25 cellular contexts compared by ENCODE assay signal in genomic region chr4:10659251-10659650, GRCh38. TPM values are rescaled to one million over a fixed set of nuclear protein-coding genes. Genes with fewer than 3 reads are reported as not detected.
A peak's percentile ranks its signal among the peaks of the same experiment; 100 is the strongest.
DNase-seq lines count a peak whose midpoint lies in the region; ATAC-seq, FAIRE-seq and TF ChIP-seq lines count a peak whose summit lies in the region.
"Had no signal": no experiment of that assay in that cellular context is flagged by ENCODE, and none has a peak within 500 bp of the region (broad histone marks: within the 10 kb centered on the region; RNA-seq: fewer than 3 reads in every experiment).

No MANE protein-coding gene starts in this region.

- H4K20me1 ChIP-seq in K562 (replicated peaks; ENCODE audit: control insufficient read depth, insufficient read depth, low read length) = no peaks in the 10 kb centered on the region
- no peaks in the 10 kb centered on the region for H4K20me1 ChIP-seq in neural progenitor cell (ENCODE audit: low read depth)
- H4K20me1 ChIP-seq: BLaER1 had no signal

- 3% methylated on average over 6 of the region's 6 CpGs for WGBS in K562 (ENCODE audit: insufficient coverage, low coverage, missing lambda C conversion rate)

- TF ChIP-seq POLR2A in K562 (conservative IDR thresholded peaks at IDR 0.05) = no peak

- CTCF ChIA-PET in K562 (lab: Yijun Ruan, JAX; ENCODE audit: low intra/inter-chr PET ratio) = no interaction called here

- no peak for TF ChIP-seq CTCF in K562 (IDR thresholded peaks at IDR 0.05 in 2 of 3, conservative IDR thresholded peaks at IDR 0.05 in 1 of 3; ENCODE audit: insufficient read depth in 2 of 3, low read depth in 1 of 3, low read length in 3 of 3)
- TF ChIP-seq CTCF in neural progenitor cell (IDR thresholded peaks at IDR 0.05) = no peak

- no peak overlapping the region for H3K27ac ChIP-seq in K562 (ENCODE audit: extremely low read depth, low read depth, low read length)
- H3K27ac ChIP-seq in neural progenitor cell = no peak overlapping the region
- H3K27ac ChIP-seq: BLaER1, GM23248 had no signal

- H3K27ac Mint-ChIP-seq in neural progenitor cell = no peak overlapping the region
- H3K27ac Mint-ChIP-seq: B cell; CD8-positive, alpha-beta T cell had no signal

- H3F3A ChIP-seq in neural progenitor cell (ENCODE audit: low read depth) = no peaks in the 10 kb centered on the region

- no peaks in the 10 kb centered on the region for H3K4me1 Mint-ChIP-seq in neural progenitor cell
- H3K4me1 Mint-ChIP-seq: B cell had no signal

- no peak overlapping the region for H3K4me3 Mint-ChIP-seq in neural progenitor cell
- H3K4me3 Mint-ChIP-seq: B cell; CD8-positive, alpha-beta T cell had no signal

- H3K4me3 ChIP-seq in K562 = no peak overlapping the region
- H3K4me3 ChIP-seq in neural progenitor cell = no peak overlapping the region
- H3K4me3 ChIP-seq: BLaER1, GM23248 had no signal

- H3K36me3 Mint-ChIP-seq in neural progenitor cell = no peaks in the 10 kb centered on the region
- H3K36me3 Mint-ChIP-seq: CD4-positive, CD25-positive, alpha-beta regulatory T cell; CD8-positive, alpha-beta T cell had no signal

- no peak overlapping the region for H3K4me2 ChIP-seq in K562 (ENCODE audit: insufficient read depth, low read length)
- H3K4me2 ChIP-seq in neural progenitor cell = no peak overlapping the region
- H3K4me2 ChIP-seq: BLaER1 had no signal

- H3K27me3 Mint-ChIP-seq in neural progenitor cell (ENCODE audit: insufficient read depth, low read depth) = peaks cover 3% of the 10 kb centered on the region
- H3K27me3 Mint-ChIP-seq: B cell; CD4-positive, CD25-positive, alpha-beta regulatory T cell had no signal

- ATAC-seq in K562 = no peak
- no peak for ATAC-seq in GM18909 (IDR thresholded peaks at IDR 0.05; ENCODE audit: poor library complexity, unreplicated experiment)
- ATAC-seq: CD8-positive, alpha-beta T cell; HCT116 had no signal

- H3K79me2 ChIP-seq in K562 (ENCODE audit: control insufficient read depth, insufficient read depth, low read length) (no peaks in the 10 kb centered on the region), neural progenitor cell (ENCODE audit: low read depth) (no peaks in the 10 kb centered on the region)

- no peaks in the 10 kb centered on the region for H3K36me3 ChIP-seq in K562 (ENCODE audit: control insufficient read depth, insufficient read depth, low read length)
- H3K36me3 ChIP-seq in neural progenitor cell = no peaks in the 10 kb centered on the region
- H3K36me3 ChIP-seq: BLaER1 had no signal

- no peak for TF ChIP-seq RAD21 in K562 (CRISPR knock-in tag; conservative IDR thresholded peaks at IDR 0.05 in 1 of 2, IDR thresholded peaks at IDR 0.05 in 1 of 2)

- in situ Hi-C loops in K562 (cut with MboI) = no loop called here

- H3K9ac ChIP-seq in K562 (ENCODE audit: insufficient read depth in 1 of 2, low read depth in 2 of 2, low read length in 2 of 2) (no peak overlapping the region), neural progenitor cell (no peak overlapping the region)
- H3K9ac ChIP-seq: BLaER1, GM23248 had no signal

- H3K9me3 ChIP-seq in K562 (replicated peaks; ENCODE audit: control insufficient read depth, insufficient read depth, low read depth, low read length) (no peaks in the 10 kb centered on the region), neural progenitor cell (ENCODE audit: low read depth) (no peaks in the 10 kb centered on the region)
- H3K9me3 ChIP-seq: BLaER1, Caco-2 had no signal

- H3K9me1 ChIP-seq in K562 (ENCODE audit: control insufficient read depth, insufficient read depth, low read length) = no peaks in the 10 kb centered on the region

- no peak for TF ChIP-seq EP300 in K562 (IDR thresholded peaks at IDR 0.05; ENCODE audit: low read length)

- H3K9me3 Mint-ChIP-seq in neural progenitor cell = no peaks in the 10 kb centered on the region
- H3K9me3 Mint-ChIP-seq: CD8-positive, alpha-beta T cell had no signal

- POLR2A ChIA-PET in K562 (lab: Yijun Ruan, JAX) = no interaction called here

- intact Hi-C loops in K562 (cut with micrococcal nuclease) = no loop called here

- FAIRE-seq in K562 (lab: Jason Lieb, UNC) = no peak
- FAIRE-seq: A204.1, D721Med, G401.6, GM12892, GM19239, H1 had no signal

- H3K27me3 ChIP-seq in K562 (ENCODE audit: control insufficient read depth in 2 of 2, insufficient read depth in 2 of 2, low read length in 2 of 2) (no peaks in the 10 kb centered on the region), neural progenitor cell (no peaks in the 10 kb centered on the region)
- H3K27me3 ChIP-seq: BLaER1 had no signal

- DNase-seq in NCI-H2029 (lab: John Stamatoyannopoulos, UW) (peak; percentile 18), NCI-H2029 treated with DMSO at 0.1 percent for 48 hours (lab: John Stamatoyannopoulos, UW) (no peak), DMS53 (lab: John Stamatoyannopoulos, UW) (peak; percentile 68), NCI-H146 treated with DMSO at 0.1 percent for 48 hours (lab: John Stamatoyannopoulos, UW; ENCODE audit: unreplicated experiment) (peak; percentile 11), K562 (ENCODE audit: extremely low read depth in 1 of 4, low spot score in 3 of 4) (no peak), neural progenitor cell (ENCODE audit: low spot score) (no peak), SHP77 (lab: John Stamatoyannopoulos, UW) (no peak)
- DNase-seq: Caco-2; CD4-positive, CD25-positive, alpha-beta regulatory T cell; CD8-positive, alpha-beta T cell; DMS 273 treated with DMSO at 0.1 percent for 48 hours; DND-41; GM23248; H7 had no signal

- no TSS peak for BruUV-seq in K562 (replicated peaks; lab: Mats Ljungman, UMichigan)

- H3K4me1 ChIP-seq in K562 (replicated peaks in 1 of 2; ENCODE audit: control insufficient read depth in 2 of 2, insufficient read depth in 2 of 2, low read length in 2 of 2) (peaks cover 0 to 6% of the 10 kb centered on the region in 2 experiments; a peak in 3 of 5 replicates), neural progenitor cell (no peaks in the 10 kb centered on the region)
- H3K4me1 ChIP-seq: BLaER1 had no signal

- no peak overlapping the region for H2AFZ ChIP-seq in K562 (ENCODE audit: low read depth, low read length)
- no peak overlapping the region for H2AFZ ChIP-seq in neural progenitor cell (replicated peaks)
- H2AFZ ChIP-seq: GM23248 had no signal

TF ChIP-seq in K562, 482 proteins besides CTCF, POLR2A, EP300 and RAD21:
- TF ChIP-seq CCAR2 (IDR thresholded peaks at IDR 0.05; ENCODE audit: low read depth, low read length) (no peak), MYC (IDR thresholded peaks at IDR 0.05; ENCODE audit: low read depth, low read length) (no peak), MYC (CRISPR knock-in tag; IDR thresholded peaks at IDR 0.05; ENCODE audit: borderline replicate concordance, low read depth) (no peak), LARP7 (IDR thresholded peaks at IDR 0.05) (no peak), EZH2 (IDR thresholded peaks at IDR 0.05; ENCODE audit: borderline replicate concordance, low read depth, low read length) (no peak), NFIC (IDR thresholded peaks at IDR 0.05) (peak; percentile 80), GTF2F1 (IDR thresholded peaks at IDR 0.05; ENCODE audit: low read depth, low read length) (no peak), DMBX1 (CRISPR knock-in tag; IDR thresholded peaks at IDR 0.05; ENCODE audit: borderline replicate concordance) (no peak), MEF2A (IDR thresholded peaks at IDR 0.05; ENCODE audit: control insufficient read depth, low read depth, low read length) (no peak), ZNF324 (CRISPR knock-in tag; IDR thresholded peaks at IDR 0.05) (no peak), ZC3H4 (CRISPR knock-in tag; IDR thresholded peaks at IDR 0.05; ENCODE audit: borderline replicate concordance) (no peak), ZBTB9 (CRISPR knock-in tag; IDR thresholded peaks at IDR 0.05) (no peak), TCFL5 (CRISPR knock-in tag; conservative IDR thresholded peaks at IDR 0.05) (no peak), NFIX (CRISPR knock-in tag; IDR thresholded peaks at IDR 0.05; ENCODE audit: low read depth) (peak; percentile 56), NCOA4 (IDR thresholded peaks at IDR 0.05; ENCODE audit: partially characterized antibody) (no peak), TCF3 (CRISPR knock-in tag; IDR thresholded peaks at IDR 0.05) (no peak), MLX (CRISPR knock-in tag; conservative IDR thresholded peaks at IDR 0.05) (no peak)

RNA-seq across cellular contexts. Expression of gene CLNK, which starts 25.3 kb away (rescaled TPM):
- total RNA-seq in K562 (2011; cell fraction: chromatin; rRNA removed; ENCODE audit: low replicate concordance) = not detected in 2 replicates
- total RNA-seq in K562 (2011; cell fraction: nucleolus; rRNA removed) = not detected in 2 replicates
- not detected in 2 replicates for total RNA-seq in K562 (2011; cell fraction: nucleoplasm; rRNA removed)
- total RNA-seq in K562 (2014; rRNA removed) = not detected in 2 replicates
- total RNA-seq in K562 (2014; rRNA removed; fragmentation: Illumina TruSeq; extraction: Trizol) = not detected in 2 replicates
- not detected in 2 replicates for total RNA-seq in K562 (2015; rRNA removed; fragmentation: Illumina TruSeq; extraction: Trizol)
- not detected in 2 replicates for total RNA-seq in K562 (2021)
- not detected in 2 replicates for polyA plus RNA-seq in K562 (2011; rRNA removed)
- polyA plus RNA-seq in K562 (2011; cell fraction: cytosol; rRNA removed) = not detected in 2 replicates
- not detected in 2 replicates for polyA plus RNA-seq in K562 (2011; cell fraction: nucleus; rRNA removed)
- polyA plus RNA-seq in K562 (2012) = not detected in 2 replicates
- polyA plus RNA-seq in K562 (2014; fragmentation: Illumina TruSeq; extraction: Trizol) = not detected in 2 replicates
- polyA plus RNA-seq in K562 (2014; fragmentation: Nextera tagmentation; extraction: Ambion mirVana) = not detected
- not detected in 2 replicates for polyA plus RNA-seq in K562 (2014; rRNA removed)
- polyA minus RNA-seq in K562 (2011; rRNA and poly(A)+ RNA removed) = not detected in 2 replicates
- polyA minus RNA-seq in K562 (2011; cell fraction: cytosol; rRNA and poly(A)+ RNA removed) = not detected in 2 replicates
- polyA minus RNA-seq in K562 (2011; cell fraction: nucleus; rRNA and poly(A)+ RNA removed) = not detected in 2 replicates
- not detected in 2 replicates for total RNA-seq in neural progenitor cell (ENCODE audit: low replicate concordance)
- total RNA-seq: Caco-2; CD8-positive, alpha-beta T cell; GM23248; H1; H7 had no signal
- polyA plus RNA-seq: AG04450, GM23248, H1 had no signal

Comparison
In these comparisons a context has a peak if more than half of its experiments do, and no peak if none do; other contexts are left out.
1. DNase-seq: peak in NCI-H2029 (single experiment), DMS53 (single experiment) and NCI-H146 treated with DMSO at 0.1 percent for 48 hours (single experiment); none in NCI-H2029 treated with DMSO at 0.1 percent for 48 hours (single experiment), K562 (0 of 4), neural progenitor cell (single experiment) and SHP77 (0 of 2).